ENCODE assay signal across 19 cellular contexts in genomic region chr20:19770375-19770774, GRCh38. TPM values are rescaled to one million over a fixed set of nuclear protein-coding genes. Genes with fewer than 3 reads are reported as not detected.
"Had no signal": no experiment of that assay in that cellular context is flagged by ENCODE, and none has a peak within 500 bp of the region (broad histone marks: within the 10 kb centered on the region; RNA-seq: fewer than 3 reads in every experiment).

No MANE protein-coding gene starts in this region.

- H3K4me3 Mint-ChIP-seq: activated CD4-positive, alpha-beta T cell treated with anti-CD3 and anti-CD28 coated beads, Interleukin-2, amount 10 ng/mL, durations not matched to agents 24 days and 14 days; activated CD8-positive, alpha-beta T cell treated with anti-CD3 and anti-CD28 coated beads, Interleukin-2, amount 10 ng/mL, durations not matched to agents 7 days and 5 days; activated naive CD4-positive, alpha-beta T cell treated with anti-CD3 and anti-CD28 coated beads, Interleukin-2, amount 50 U/mL, for 24 hours had no signal

- H3K4me2 ChIP-seq: smooth muscle cell had no signal

- H3K9me3 ChIP-seq: adrenal gland, colonic mucosa, esophagus muscularis mucosa, prostate gland, right lobe of liver, suprapubic skin, upper lobe of right lung had no signal

- H3K9me3 Mint-ChIP-seq: activated CD4-positive, alpha-beta T cell treated with anti-CD3 and anti-CD28 coated beads, Interleukin-2, amount 10 ng/mL, durations not matched to agents 24 days and 14 days; activated naive CD4-positive, alpha-beta T cell treated with anti-CD3 and anti-CD28 coated beads, Interleukin-2, amount 50 U/mL, for 24 hours had no signal

- H3K36me3 ChIP-seq: adrenal gland, colonic mucosa, prostate gland, right lobe of liver, suprapubic skin, upper lobe of right lung had no signal

- DNase-seq: activated CD4-positive, alpha-beta T cell treated with anti-CD3 and anti-CD28 coated beads, Interleukin-2, amount 10 ng/mL, durations not matched to agents 24 days and 14 days; activated CD4-positive, CD25-positive, alpha-beta regulatory T cell; activated CD8-positive, alpha-beta memory T cell treated with anti-CD3 and anti-CD28 coated beads, Interleukin-2, amount 50 U/mL, for 4 hours; activated CD8-positive, alpha-beta T cell treated with anti-CD3 and anti-CD28 coated beads, Interleukin-2, amount 10 ng/mL, durations not matched to agents 7 days and 5 days; activated effector memory CD4-positive, alpha-beta T cell treated with anti-CD3 and anti-CD28 coated beads, Interleukin-2, amount 50 U/mL, for 16 hours; activated T-cell treated with anti-CD3 and anti-CD28 coated beads, Interleukin-2, amount 50 U/mL, for 48 hours; adrenal gland; colonic mucosa; hypothalamus; right lobe of liver; stimulated activated naive CD8-positive, alpha-beta T cell treated with anti-CD3 and anti-CD28 coated beads, Interleukin-15, Interleukin-2, amounts not matched to agents 100 U/mL and 50 U/mL, for 24 hours; SW 1271; upper lobe of right lung had no signal

- H3K27me3 Mint-ChIP-seq: activated CD4-positive, alpha-beta T cell treated with anti-CD3 and anti-CD28 coated beads, Interleukin-2, amount 10 ng/mL, durations not matched to agents 24 days and 14 days had no signal

- ATAC-seq: activated CD8-positive, alpha-beta T cell treated with anti-CD3 and anti-CD28 coated beads, Interleukin-2, amount 10 ng/mL, durations not matched to agents 7 days and 5 days; stimulated activated naive CD8-positive, alpha-beta T cell treated with anti-CD3 and anti-CD28 coated beads, Interleukin-15, Interleukin-2, amounts not matched to agents 100 U/mL and 50 U/mL, for 24 hours; upper lobe of right lung had no signal

- H3K4me3 ChIP-seq: adrenal gland, colonic mucosa, esophagus muscularis mucosa, prostate gland, right lobe of liver, smooth muscle cell, suprapubic skin, upper lobe of right lung had no signal

- H3K27me3 ChIP-seq: adrenal gland, colonic mucosa, esophagus muscularis mucosa, right lobe of liver, suprapubic skin, upper lobe of right lung had no signal

- H3K27ac Mint-ChIP-seq: activated CD4-positive, alpha-beta T cell treated with anti-CD3 and anti-CD28 coated beads, Interleukin-2, amount 10 ng/mL, durations not matched to agents 24 days and 14 days; activated CD8-positive, alpha-beta T cell treated with anti-CD3 and anti-CD28 coated beads, Interleukin-2, amount 10 ng/mL, durations not matched to agents 7 days and 5 days; activated naive CD4-positive, alpha-beta T cell treated with anti-CD3 and anti-CD28 coated beads, Interleukin-2, amount 50 U/mL, for 24 hours had no signal

- H3K36me3 Mint-ChIP-seq: activated naive CD4-positive, alpha-beta T cell treated with anti-CD3 and anti-CD28 coated beads, Interleukin-2, amount 50 U/mL, for 24 hours had no signal

- H3K4me1 Mint-ChIP-seq: activated CD4-positive, alpha-beta T cell treated with anti-CD3 and anti-CD28 coated beads, Interleukin-2, amount 10 ng/mL, durations not matched to agents 24 days and 14 days; activated naive CD4-positive, alpha-beta T cell treated with anti-CD3 and anti-CD28 coated beads, Interleukin-2, amount 50 U/mL, for 24 hours had no signal

- H3K27ac ChIP-seq: adrenal gland, colonic mucosa, esophagus muscularis mucosa, prostate gland, right lobe of liver, suprapubic skin, upper lobe of right lung had no signal

- H3K4me1 ChIP-seq: adrenal gland had no signal

RNA-seq across cellular contexts. Expression of gene RIN2, which starts 12.3 kb away (rescaled TPM):
- total RNA-seq: activated CD4-positive, alpha-beta T cell treated with anti-CD3 and anti-CD28 coated beads, Interleukin-2, amount 10 ng/mL, durations not matched to agents 24 days and 14 days; activated CD8-positive, alpha-beta T cell treated with anti-CD3 and anti-CD28 coated beads, Interleukin-2, amount 10 ng/mL, durations not matched to agents 7 days and 5 days; T-helper 2 cell treated with Interferon-gamma antibody and Interleukin-4, amounts not matched to agents 100 ng/mL and 5 ng/mL, for 36 hours had no signal
